ENCODE assay signal across 15 cellular contexts in the genomic region with DNA sequence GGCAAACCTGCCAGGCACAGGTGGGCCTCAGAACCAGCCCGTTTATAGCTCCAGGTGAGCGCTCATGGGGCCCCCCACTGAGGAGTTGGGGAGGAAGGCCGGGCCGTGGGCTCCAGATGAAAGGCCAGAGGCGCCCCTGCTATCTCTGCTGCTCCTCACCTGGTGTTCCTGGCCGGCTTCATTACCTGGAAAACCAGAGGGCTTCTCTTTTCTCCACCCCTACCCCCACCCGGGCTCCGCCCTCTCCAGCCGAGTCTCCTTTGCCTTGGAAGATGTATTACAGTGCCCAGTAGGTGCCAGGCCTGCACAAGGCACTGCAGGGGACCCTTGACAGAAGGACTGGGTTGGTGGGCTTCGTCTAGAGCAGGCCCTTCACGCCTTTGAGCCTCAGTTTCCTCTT.
A peak's percentile ranks its signal among the peaks of the same experiment; 100 is the strongest.
DNase-seq lines count a peak whose midpoint lies in the region; ATAC-seq and TF ChIP-seq lines count a peak whose summit lies in the region.
"Had no signal": no experiment of that assay in that cellular context is flagged by ENCODE, and none has a peak within 500 bp of the region (broad histone marks: within the 10 kb centered on the region; RNA-seq: fewer than 3 reads in every experiment).

No MANE protein-coding gene starts in this region.

- no peak overlapping the region for H4K8ac ChIP-seq in neuronal stem cell (ENCODE audit: low read depth, low read length)

- H4K20me1 ChIP-seq in BLaER1 treated with 17β-estradiol and CSF1 and Interleukin-3, amounts not matched to agents 10 nM and 100 nM, result peaks cover 0 to 4% (median 0%) of the 10 kb centered on the region in 11 experiments; a peak in 2 of 22 replicates
- H4K20me1 ChIP-seq in HCT116 (ENCODE audit: insufficient read depth) (no peaks in the 10 kb centered on the region), mammary epithelial cell (ENCODE audit: insufficient read depth, low read length) (no peaks in the 10 kb centered on the region)

- H3K36me3 Mint-ChIP-seq in endodermal cell (ENCODE audit: low read depth), result no peaks in the 10 kb centered on the region

- H3K9me3 ChIP-seq in BLaER1 treated with 17β-estradiol and CSF1 and Interleukin-3, amounts not matched to agents 10 nM and 100 nM (replicated peaks in 1 of 11), result no peaks in the 10 kb centered on the region
- H3K9me3 ChIP-seq in HCT116 (ENCODE audit: control insufficient read depth in 1 of 2, insufficient read depth in 1 of 2, low read depth in 1 of 2, low read length in 2 of 2), result no peaks in the 10 kb centered on the region
- H3K9me3 ChIP-seq in endodermal cell (ENCODE audit: control insufficient read depth, low read length), result no peaks in the 10 kb centered on the region
- peaks cover 0 to 2% of the 10 kb centered on the region in 2 donors for H3K9me3 ChIP-seq in neuronal stem cell (replicated peaks in 1 of 2; ENCODE audit: control insufficient read depth in 2 of 2, insufficient read depth in 1 of 2, low read depth in 1 of 2, low read length in 2 of 2)
- no peaks in the 10 kb centered on the region for H3K9me3 ChIP-seq in Peyer's patch
- no peaks in the 10 kb centered on the region for H3K9me3 ChIP-seq in mammary epithelial cell (replicated peaks; ENCODE audit: insufficient read depth, low read length)
- H3K9me3 ChIP-seq: Caco-2 had no signal

- no peaks in the 10 kb centered on the region for H3K27me3 ChIP-seq in BLaER1 treated with 17β-estradiol and CSF1 and Interleukin-3, amounts not matched to agents 10 nM and 100 nM
- H3K27me3 ChIP-seq in HCT116 (ENCODE audit: insufficient read depth, low read length) (no peaks in the 10 kb centered on the region), endodermal cell (ENCODE audit: control insufficient read depth, insufficient read depth, low read length, poor library complexity, severe bottlenecking) (no peaks in the 10 kb centered on the region), neuronal stem cell (ENCODE audit: control insufficient read depth in 3 of 3, insufficient read depth in 3 of 3, low read depth in 1 of 3, low read length in 3 of 3) (peaks cover 0 to 14% (median 0%) of the 10 kb centered on the region in 3 experiments), Peyer's patch (no peaks in the 10 kb centered on the region), mammary epithelial cell (ENCODE audit: insufficient read depth, low read length) (no peaks in the 10 kb centered on the region)

- H4K91ac ChIP-seq in neuronal stem cell (ENCODE audit: low read depth, low read length, poor library complexity), result no peak overlapping the region

- POLR2A ChIA-PET in HCT116 (lab: Charles Lee), result no interaction called here

- no peaks in the 10 kb centered on the region for H3K79me1 ChIP-seq in neuronal stem cell (ENCODE audit: low read depth, low read length)

- H2BK12ac ChIP-seq in neuronal stem cell (ENCODE audit: low read length), result no peak overlapping the region

- H3K9me3 Mint-ChIP-seq in endodermal cell, result no peaks in the 10 kb centered on the region
- H3K9me3 Mint-ChIP-seq: HFFc6 had no signal

- dilution Hi-C loops in mammary epithelial cell (cut with HindIII; ENCODE audit: low sequenced_read_pairs), result no loop called here

- TF ChIP-seq RAD21 in HCT116 (IDR thresholded peaks at IDR 0.05; ENCODE audit: low read depth), result 0 out of 2 replicates have a peak, but pooled peaks have one; percentile 6

- 84 to 86% methylated on average over 3 to 11 of the region's 11 CpGs for WGBS in endodermal cell (ENCODE audit: insufficient coverage in 1 of 2, insufficient read length in 1 of 2), 2 experiments
- no CpG with 5 or more reads among the region's 11 CpGs for WGBS in neuronal stem cell (ENCODE audit: extremely low coverage in 2 of 2, insufficient read length in 2 of 2, insufficient replicate concordance in 1 of 2), 2 donors
- WGBS in mammary epithelial cell (ENCODE audit: low coverage, missing lambda C conversion rate), result 73% methylated on average over 7 of the region's 11 CpGs

- ATAC-seq in HCT116, result no peak

- no TSS peak for BruUV-seq in HCT116 (replicated peaks; lab: Mats Ljungman, UMichigan)
- no TSS peak for BruUV-seq in mammary epithelial cell (replicated peaks; lab: Mats Ljungman, UMichigan)

- RAD21 ChIA-PET in HCT116 (lab: Charles Lee; ENCODE audit: low non-redundant PET in 1 of 2, low total read pairs in 2 of 2, uncharacterized antibody in 2 of 2, unreplicated experiment in 2 of 2), result no interaction called here

- H3K9ac ChIP-seq in BLaER1 treated with 17β-estradiol and CSF1 and Interleukin-3, amounts not matched to agents 10 nM and 100 nM, result 0 out of 22 replicates have a peak overlapping the region, but pooled peaks of 1 of the 11 experiments have one; percentile 15
- H3K9ac ChIP-seq in HCT116 (ENCODE audit: low read length), result no peak overlapping the region
- H3K9ac ChIP-seq in endodermal cell (ENCODE audit: extremely low read depth, low read length, poor library complexity, severe bottlenecking), result no peak overlapping the region
- no peak overlapping the region for H3K9ac ChIP-seq in neuronal stem cell (ENCODE audit: low read depth, low read length, poor library complexity)
- no peak overlapping the region for H3K9ac ChIP-seq in mammary epithelial cell (ENCODE audit: insufficient read depth, low read length)

- no peak overlapping the region for H3K4me3 ChIP-seq in BLaER1 treated with 17β-estradiol and CSF1 and Interleukin-3, amounts not matched to agents 10 nM and 100 nM
- H3K4me3 ChIP-seq in HCT116 (replicated peaks in 1 of 2; ENCODE audit: low read depth in 1 of 2, low read length in 2 of 2), result no peak overlapping the region
- no peak overlapping the region for H3K4me3 ChIP-seq in endodermal cell (ENCODE audit: low read length)
- no peak overlapping the region for H3K4me3 ChIP-seq in neuronal stem cell (ENCODE audit: low read length in 2 of 2)
- H3K4me3 ChIP-seq in Peyer's patch, result no peak overlapping the region
- no peak overlapping the region for H3K4me3 ChIP-seq in mammary epithelial cell (replicated peaks in 1 of 3; ENCODE audit: insufficient read depth in 1 of 3, low read depth in 2 of 3, low read length in 3 of 3)

- in situ Hi-C loops in mammary epithelial cell (cut with MboI; ENCODE audit: low sequenced_read_pairs in 2 of 2), result no loop called here

- no peak overlapping the region for H3K4ac ChIP-seq in neuronal stem cell (ENCODE audit: low read length)

- H3K4me3 Mint-ChIP-seq in endodermal cell, result no peak overlapping the region
- H3K4me3 Mint-ChIP-seq: B cell; CD4-positive, alpha-beta T cell; HFFc6 had no signal

- H3K27ac ChIP-seq in BLaER1 treated with 17β-estradiol and CSF1 and Interleukin-3, amounts not matched to agents 10 nM and 100 nM, result peak overlapping the region in 3 of 11 experiments; percentile 31 to 33 (median 33); a peak in 3 of 22 replicates
- no peak overlapping the region for H3K27ac ChIP-seq in HCT116 (ENCODE audit: low read depth, low read length)
- H3K27ac ChIP-seq in endodermal cell (ENCODE audit: low read depth, low read length), result no peak overlapping the region
- no peak overlapping the region for H3K27ac ChIP-seq in neuronal stem cell (replicated peaks; ENCODE audit: low read length)
- H3K27ac ChIP-seq in Peyer's patch, result no peak overlapping the region
- H3K27ac ChIP-seq in mammary epithelial cell (ENCODE audit: insufficient read depth, low read depth, low read length), result no peak overlapping the region
- H3K27ac ChIP-seq: C4-2B had no signal

- no peak overlapping the region for H3K14ac ChIP-seq in neuronal stem cell (ENCODE audit: low read length)

- no peak for TF ChIP-seq POLR2A in HCT116 (IDR thresholded peaks at IDR 0.05; ENCODE audit: borderline replicate concordance, extremely low read depth, insufficient read depth, insufficient read length)
- no peak for TF ChIP-seq POLR2A in Peyer's patch (IDR thresholded peaks at IDR 0.05)

- peak overlapping the region; percentile 34 for H2AK5ac ChIP-seq in neuronal stem cell (ENCODE audit: low read depth, low read length)

- peak overlapping the region; percentile 7 to 78 (median 57); a peak in 20 of 22 replicates for H3K4me2 ChIP-seq in BLaER1 treated with 17β-estradiol and CSF1 and Interleukin-3, amounts not matched to agents 10 nM and 100 nM
- H3K4me2 ChIP-seq in HCT116 (ENCODE audit: low read length), result no peak overlapping the region
- no peak overlapping the region for H3K4me2 ChIP-seq in neuronal stem cell (ENCODE audit: insufficient read depth, low read length, poor library complexity, severe bottlenecking)
- no peak overlapping the region for H3K4me2 ChIP-seq in mammary epithelial cell (ENCODE audit: insufficient read depth, low read depth, low read length)

- peaks cover 11% of the 10 kb centered on the region for H3K4me1 Mint-ChIP-seq in endodermal cell
- H3K4me1 Mint-ChIP-seq: B cell had no signal

- no peak for TF ChIP-seq CTCF in HCT116 (IDR thresholded peaks at IDR 0.05 in 2 of 3, conservative IDR thresholded peaks at IDR 0.05 in 1 of 3; ENCODE audit: borderline replicate concordance in 1 of 3, insufficient read depth in 1 of 3, low read depth in 2 of 3, low read length in 2 of 3)
- TF ChIP-seq CTCF in endodermal cell (conservative IDR thresholded peaks at IDR 0.05), result no peak
- no peak for TF ChIP-seq CTCF in Peyer's patch (IDR thresholded peaks at IDR 0.05)
- no peak for TF ChIP-seq CTCF in mammary epithelial cell (conservative IDR thresholded peaks at IDR 0.05 in 1 of 2, IDR thresholded peaks at IDR 0.05 in 1 of 2; ENCODE audit: extremely low read depth in 1 of 2, insufficient read depth in 1 of 2, low read depth in 1 of 2, low read length in 2 of 2)

- no peak overlapping the region for H2BK15ac ChIP-seq in neuronal stem cell (ENCODE audit: low read length)

- DNase-seq in HCT116 (ENCODE audit: low read depth, low spot score), result no peak
- DNase-seq in endodermal cell, result peak; percentile 66
- no peak for DNase-seq in neuronal stem cell (ENCODE audit: low spot score)
- DNase-seq in cerebellum (ENCODE audit: low spot score), result no peak
- DNase-seq in Peyer's patch, result no peak
- no peak for DNase-seq in mammary epithelial cell
- no peak for DNase-seq in nucleus accumbens (lab: John Stamatoyannopoulos, UW)
- DNase-seq: Caco-2; CD4-positive, alpha-beta T cell; HCEC 1CT; HFFc6; KG1 had no signal

- H3K27me3 Mint-ChIP-seq in endodermal cell (ENCODE audit: insufficient read depth), result no peaks in the 10 kb centered on the region
- H3K27me3 Mint-ChIP-seq: CD4-positive, alpha-beta T cell had no signal

- H2BK5ac ChIP-seq in neuronal stem cell (ENCODE audit: low read length), result no peak overlapping the region

- H3K36me3 ChIP-seq in BLaER1 treated with 17β-estradiol and CSF1 and Interleukin-3, amounts not matched to agents 10 nM and 100 nM, result no peaks in the 10 kb centered on the region
- H3K36me3 ChIP-seq in HCT116 (ENCODE audit: control insufficient read depth in 1 of 2, insufficient read depth in 2 of 2, low read length in 2 of 2) (no peaks in the 10 kb centered on the region), endodermal cell (ENCODE audit: control insufficient read depth, insufficient read depth, low read length) (no peaks in the 10 kb centered on the region), neuronal stem cell (replicated peaks in 1 of 2; ENCODE audit: control insufficient read depth in 2 of 2, insufficient read depth in 2 of 2, low read length in 2 of 2) (no peaks in the 10 kb centered on the region), Peyer's patch (no peaks in the 10 kb centered on the region), mammary epithelial cell (ENCODE audit: insufficient read depth, low read length) (no peaks in the 10 kb centered on the region)

- H2AFZ ChIP-seq in HCT116 (ENCODE audit: low read depth, low read length, poor library complexity, severe bottlenecking) (no peak overlapping the region), neuronal stem cell (ENCODE audit: low read length) (no peak overlapping the region), mammary epithelial cell (ENCODE audit: low read depth, low read length) (no peak overlapping the region)

- H3K4me1 ChIP-seq in BLaER1 treated with 17β-estradiol and CSF1 and Interleukin-3, amounts not matched to agents 10 nM and 100 nM, result peaks cover 19 to 49% (median 40%) of the 10 kb centered on the region in 10 experiments
- H3K4me1 ChIP-seq in HCT116 (ENCODE audit: control insufficient read depth in 1 of 2, insufficient read depth in 2 of 2, low read length in 2 of 2) (no peaks in the 10 kb centered on the region), endodermal cell (ENCODE audit: control insufficient read depth, insufficient read depth, low read length) (peaks cover 7% of the 10 kb centered on the region), neuronal stem cell (ENCODE audit: control insufficient read depth in 2 of 2, insufficient read depth in 1 of 2, low read depth in 1 of 2, low read length in 2 of 2) (peaks cover 2 to 6% of the 10 kb centered on the region in 2 donors), Peyer's patch (no peaks in the 10 kb centered on the region), mammary epithelial cell (ENCODE audit: insufficient read depth, low read length) (peaks cover 3% of the 10 kb centered on the region)

- no peaks in the 10 kb centered on the region for H3K9me2 ChIP-seq in HCT116 (ENCODE audit: insufficient read depth)

- H3K23ac ChIP-seq in neuronal stem cell (ENCODE audit: low read depth, low read length, poor library complexity), result no peak overlapping the region

- H3K79me2 ChIP-seq in HCT116 (ENCODE audit: insufficient read depth, low read length) (no peaks in the 10 kb centered on the region), mammary epithelial cell (ENCODE audit: insufficient read depth, low read length) (no peaks in the 10 kb centered on the region)

- H3K27ac Mint-ChIP-seq in endodermal cell, result no peak overlapping the region
- H3K27ac Mint-ChIP-seq: B cell; CD4-positive, alpha-beta T cell; HFFc6 had no signal

- intact Hi-C loops in HCT116 (cut with micrococcal nuclease), result loop anchor here (10.0 kb wide), 1 partner anchor 116 kb away; a partner anchor contains a TSS
- intact Hi-C loops in mammary epithelial cell (cut with micrococcal nuclease), result no loop called here

- CTCF ChIA-PET in HCT116 (lab: Charles Lee) (no interaction called here), mammary epithelial cell (lab: Charles Lee; ENCODE audit: low non-redundant PET) (interaction anchor here (0.5 kb wide), 1 partner anchor 111 kb away, joined by 3 read pairs; no protein-coding TSS in a partner anchor)

- no peak overlapping the region for H2BK120ac ChIP-seq in neuronal stem cell (ENCODE audit: low read depth, low read length)

- no peak overlapping the region for H3K18ac ChIP-seq in neuronal stem cell (ENCODE audit: low read length)

Comparison
In these comparisons a context has a peak if more than half of its experiments do, and no peak if none do; other contexts are left out.
1. H3K4me2 ChIP-seq: peak in BLaER1 treated with 17β-estradiol and CSF1 and Interleukin-3, amounts not matched to agents 10 nM and 100 nM (11 of 11); none in HCT116 (single experiment), neuronal stem cell (single experiment) and mammary epithelial cell (single experiment).